Comparison of ENCODE assay signal across 12 cellular contexts in genomic region chr2:168137510-168138180, GRCh38.
A peak's percentile ranks its signal among the peaks of the same experiment; 100 is the strongest.
DNase-seq lines count a peak whose midpoint lies in the region; TF ChIP-seq lines count a peak whose summit lies in the region.
"Had no signal": no experiment of that assay in that cellular context is flagged by ENCODE, and none has a peak within 500 bp of the region (broad histone marks: within the 10 kb centered on the region; RNA-seq: fewer than 3 reads in every experiment).

No MANE protein-coding gene starts in this region.

- H3K79me2 ChIP-seq in SK-N-SH (ENCODE audit: insufficient read depth), result peaks cover 3% of the 10 kb centered on the region

- peak overlapping the region; percentile 62 to 90 (median 76) for H3K27ac Mint-ChIP-seq in CD8-positive, alpha-beta memory T cell
- 0 out of 2 replicates have a peak overlapping the region, but pooled peaks have one; percentile 13 for H3K27ac Mint-ChIP-seq in HFFc6

- H3K4me3 ChIP-seq in CD8-positive, alpha-beta memory T cell (ENCODE audit: low read length), result no peak overlapping the region
- no peak overlapping the region for H3K4me3 ChIP-seq in mucosa of stomach (ENCODE audit: low read length)
- no peak overlapping the region for H3K4me3 ChIP-seq in foreskin fibroblast (ENCODE audit: low read depth in 1 of 2, low read length in 2 of 2)
- H3K4me3 ChIP-seq in SK-N-SH (ENCODE audit: low read depth in 2 of 2, low read length in 1 of 2), result no peak overlapping the region
- H3K4me3 ChIP-seq: coronary artery had no signal

- POLR2A ChIA-PET in CD8-positive, alpha-beta memory T cell (lab: Charles Lee), result no interaction called here
- POLR2A ChIA-PET in SK-N-SH (lab: Yijun Ruan, JAX), result no interaction called here

- no peaks in the 10 kb centered on the region for H3K4me1 ChIP-seq in CD8-positive, alpha-beta memory T cell (ENCODE audit: insufficient read depth, low read length)
- H3K4me1 ChIP-seq in mucosa of stomach (ENCODE audit: control insufficient read depth, insufficient read depth, low read length), result peaks cover 49% of the 10 kb centered on the region
- H3K4me1 ChIP-seq in SK-N-SH (ENCODE audit: control insufficient read depth in 1 of 2, insufficient read depth in 2 of 2, low read depth in 1 of 2, low read length in 1 of 2), result peaks cover 12 to 13% of the 10 kb centered on the region in 2 experiments; a peak in 3 of 4 replicates

- H3F3A ChIP-seq in SK-N-SH (replicated peaks; ENCODE audit: insufficient read depth), result no peaks in the 10 kb centered on the region

- DNase-seq in CD8-positive, alpha-beta memory T cell, result no peak
- DNase-seq in HFFc6 (no peak), astrocyte of the hippocampus (ENCODE audit: low read depth, low spot score) (peak; percentile 18), foreskin fibroblast (no peak), GM19240 (ENCODE audit: insufficient read length, low spot score) (no peak), HUDEP-2 (lab: John Stamatoyannopoulos, UW; ENCODE audit: unreplicated experiment in 76 of 76) (no peak), SK-N-SH (no peak)
- DNase-seq: EL, NCI-H187, SHP77 treated with DMSO at 0.1 percent for 48 hours had no signal

- H3K4me3 Mint-ChIP-seq in CD8-positive, alpha-beta memory T cell, result no peak overlapping the region
- H3K4me3 Mint-ChIP-seq in HFFc6, result no peak overlapping the region

- H3K27me3 Mint-ChIP-seq in CD8-positive, alpha-beta memory T cell, result no peaks in the 10 kb centered on the region
- H3K27me3 Mint-ChIP-seq in HFFc6 (ENCODE audit: insufficient read depth), result no peaks in the 10 kb centered on the region; the same call in 1 of the 2 replicates

- CTCF ChIA-PET in CD8-positive, alpha-beta memory T cell (lab: Charles Lee), result interaction anchor here (1.5 kb wide), 1 partner anchor 199 kb away, joined by 5 read pairs; no protein-coding TSS in a partner anchor
- CTCF ChIA-PET in SK-N-SH (lab: Yijun Ruan, JAX), result interaction anchor here (1.3 to 2.1 kb wide), 3 partner anchors 11 to 209 kb away, joined by 4 to 9 read pairs (median 4); no protein-coding TSS in a partner anchor

- H3K9me2 ChIP-seq in SK-N-SH, result no peaks in the 10 kb centered on the region

- H3K4me2 ChIP-seq in SK-N-SH, result no peak overlapping the region

- WGBS in SK-N-SH (ENCODE audit: low lambda C conversion rate), result 93% methylated on average over 3 of the region's 3 CpGs

- TF ChIP-seq EP300 in SK-N-SH (IDR thresholded peaks at IDR 0.05; ENCODE audit: borderline replicate concordance in 1 of 2, low read depth in 1 of 2, low read length in 1 of 2), result no peak

- H3K27me3 ChIP-seq in CD8-positive, alpha-beta memory T cell (ENCODE audit: insufficient read depth, low read length, poor library complexity, severe bottlenecking), result no peaks in the 10 kb centered on the region
- H3K27me3 ChIP-seq in mucosa of stomach (ENCODE audit: control insufficient read depth, insufficient read depth, low read length) (no peaks in the 10 kb centered on the region), SK-N-SH (ENCODE audit: insufficient read depth) (no peaks in the 10 kb centered on the region)

- H3K9me3 ChIP-seq in CD8-positive, alpha-beta memory T cell (ENCODE audit: low read length), result no peaks in the 10 kb centered on the region
- H3K9me3 ChIP-seq in mucosa of stomach (ENCODE audit: control insufficient read depth, low read length), result no peaks in the 10 kb centered on the region
- no peaks in the 10 kb centered on the region for H3K9me3 ChIP-seq in SK-N-SH

- peaks cover 0 to 64% (median 17%) of the 10 kb centered on the region in 3 donors for H3K36me3 Mint-ChIP-seq in CD8-positive, alpha-beta memory T cell
- no peaks in the 10 kb centered on the region for H3K36me3 Mint-ChIP-seq in HFFc6 (ENCODE audit: low read depth)

- no peaks in the 10 kb centered on the region for H4K20me1 ChIP-seq in SK-N-SH (ENCODE audit: insufficient read depth)

- H3K9me3 Mint-ChIP-seq in CD8-positive, alpha-beta memory T cell, result no peaks in the 10 kb centered on the region
- H3K9me3 Mint-ChIP-seq in HFFc6, result no peaks in the 10 kb centered on the region

- TF ChIP-seq CTCF in HFFc6 (IDR thresholded peaks at IDR 0.05), result no peak
- TF ChIP-seq CTCF in foreskin fibroblast (IDR thresholded peaks at IDR 0.05; ENCODE audit: low read depth, low read length), result no peak
- no peak for TF ChIP-seq CTCF in SK-N-SH (IDR thresholded peaks at IDR 0.05)

- no peak overlapping the region for H2AFZ ChIP-seq in SK-N-SH (ENCODE audit: low read depth)

- H3K27ac ChIP-seq in CD8-positive, alpha-beta memory T cell (ENCODE audit: low read depth, low read length), result no peak overlapping the region
- no peak overlapping the region; a peak in 1 of 4 replicates for H3K27ac ChIP-seq in SK-N-SH (ENCODE audit: low read depth in 2 of 2, low read length in 1 of 2)
- H3K27ac ChIP-seq: coronary artery had no signal

- H3K4me1 Mint-ChIP-seq in CD8-positive, alpha-beta memory T cell, result peaks cover 18 to 34% (median 20%) of the 10 kb centered on the region in 3 donors
- H3K4me1 Mint-ChIP-seq in HFFc6 (ENCODE audit: low read depth), result peaks cover 11% of the 10 kb centered on the region

- H3K36me3 ChIP-seq in CD8-positive, alpha-beta memory T cell (ENCODE audit: insufficient read depth, low read length), result no peaks in the 10 kb centered on the region
- H3K36me3 ChIP-seq in mucosa of stomach (ENCODE audit: control insufficient read depth, insufficient read depth, low read length) (no peaks in the 10 kb centered on the region), SK-N-SH (replicated peaks in 1 of 2; ENCODE audit: control insufficient read depth in 1 of 2, insufficient read depth in 2 of 2, low read length in 1 of 2) (peaks cover 13 to 19% of the 10 kb centered on the region in 2 experiments)

- no peak for TF ChIP-seq RAD21 in SK-N-SH (IDR thresholded peaks at IDR 0.05; ENCODE audit: low read length)

- H3K9ac ChIP-seq in mucosa of stomach (ENCODE audit: low read length), result peak overlapping the region; percentile 42
- no peak overlapping the region for H3K9ac ChIP-seq in SK-N-SH

TF ChIP-seq in SK-N-SH, 30 proteins besides CTCF, POLR2A, EP300 and RAD21 (continues in another document):
- TF ChIP-seq ELF1 (IDR thresholded peaks at IDR 0.05) (no peak), FOXJ3 (CRISPR knock-in tag; IDR thresholded peaks at IDR 0.05) (no peak), JUND (IDR thresholded peaks at IDR 0.05) (no peak), ZBTB33 (IDR thresholded peaks at IDR 0.05; ENCODE audit: borderline replicate concordance, low read depth) (no peak), CHD2 (IDR thresholded peaks at IDR 0.05; ENCODE audit: low read length, partially characterized antibody) (no peak), TEAD4 (IDR thresholded peaks at IDR 0.05; ENCODE audit: borderline replicate concordance, insufficient read depth) (no peak), MAX (IDR thresholded peaks at IDR 0.05; ENCODE audit: low read depth) (no peak), REST (IDR thresholded peaks at IDR 0.05; ENCODE audit: low read depth, low read length) (no peak), RFX5 (IDR thresholded peaks at IDR 0.05; ENCODE audit: low read length) (no peak), SMC3 (IDR thresholded peaks at IDR 0.05; ENCODE audit: low read depth, low read length) (no peak), RXRA (IDR thresholded peaks at IDR 0.05; ENCODE audit: borderline replicate concordance, low read depth) (no peak), FOSL2 (IDR thresholded peaks at IDR 0.05; ENCODE audit: borderline replicate concordance, low read depth) (no peak), MEF2A (IDR thresholded peaks at IDR 0.05; ENCODE audit: borderline replicate concordance, low read depth) (no peak), TAF1 (IDR thresholded peaks at IDR 0.05; ENCODE audit: borderline replicate concordance, low read depth, low read length) (no peak), YY1 (IDR thresholded peaks at IDR 0.05; ENCODE audit: low read depth) (no peak)
